Comparison of ENCODE assay signal across 8 cellular contexts in genomic region chr20:49699200-49699992, GRCh38. TPM values are rescaled to one million over a fixed set of nuclear protein-coding genes. Genes with fewer than 3 reads are reported as not detected.
DNase-seq lines count a peak whose midpoint lies in the region; ATAC-seq and TF ChIP-seq lines count a peak whose summit lies in the region.

No MANE protein-coding gene starts in this region.

- H3K4me3 Mint-ChIP-seq in CD4-positive, alpha-beta memory T cell, result peak overlapping the region; percentile 33 to 77 (median 60)

- CTCF ChIA-PET in CD4-positive, alpha-beta memory T cell (lab: Charles Lee; ENCODE audit: partially characterized antibody), result no interaction called here

- H3K27me3 ChIP-seq in CD4-positive, alpha-beta memory T cell (ENCODE audit: insufficient read depth, low read length), result no peaks in the 10 kb centered on the region
- no peaks in the 10 kb centered on the region for H3K27me3 ChIP-seq in smooth muscle cell (ENCODE audit: low read depth)

- H3K4me2 ChIP-seq in smooth muscle cell, result peak overlapping the region; percentile 67

- H3K36me3 Mint-ChIP-seq in CD4-positive, alpha-beta memory T cell, result peaks cover 0 to 4% of the 10 kb centered on the region in 2 donors

- POLR2A ChIA-PET in CD4-positive, alpha-beta memory T cell (lab: Charles Lee; ENCODE audit: partially characterized antibody), result interaction anchor here (0.9 kb wide), 1 partner anchor 113 kb away, joined by 3 read pairs; the partner anchor contains the start of gene SLC9A8

- H4K20me1 ChIP-seq in smooth muscle cell (ENCODE audit: low read depth), result peaks cover 89% of the 10 kb centered on the region

- H3K79me2 ChIP-seq in smooth muscle cell (ENCODE audit: low read depth), result peaks cover 99% of the 10 kb centered on the region

- H3K9me3 Mint-ChIP-seq in CD4-positive, alpha-beta memory T cell, result no peaks in the 10 kb centered on the region

- intact Hi-C loops in CD4-positive, alpha-beta memory T cell (cut with micrococcal nuclease), result no loop called here

- H3K27ac Mint-ChIP-seq in CD4-positive, alpha-beta memory T cell, result peak overlapping the region in 5 of 7 donors; percentile 36 to 82 (median 53)

- no peak overlapping the region for H2AFZ ChIP-seq in smooth muscle cell (ENCODE audit: low read depth)

- H3K36me3 ChIP-seq in CD4-positive, alpha-beta memory T cell (ENCODE audit: insufficient read depth, low read length), result no peaks in the 10 kb centered on the region
- H3K36me3 ChIP-seq in smooth muscle cell (ENCODE audit: low read depth), result no peaks in the 10 kb centered on the region

- no peak for TF ChIP-seq CTCF in smooth muscle cell (IDR thresholded peaks at IDR 0.05; ENCODE audit: borderline replicate concordance, insufficient read depth, poor library complexity, severe bottlenecking)

- peak overlapping the region; percentile 73 for H3K9ac ChIP-seq in smooth muscle cell (ENCODE audit: low read depth)

- no peak overlapping the region for H3K27ac ChIP-seq in CD4-positive, alpha-beta memory T cell (ENCODE audit: low read depth, low read length)
- H3K27ac ChIP-seq in smooth muscle cell (ENCODE audit: low read depth), result peak overlapping the region; percentile 89

- H3K4me1 ChIP-seq in CD4-positive, alpha-beta memory T cell (ENCODE audit: insufficient read depth, low read length), result peaks cover 33% of the 10 kb centered on the region
- peaks cover 30% of the 10 kb centered on the region for H3K4me1 ChIP-seq in smooth muscle cell (ENCODE audit: low read depth)

- no peaks in the 10 kb centered on the region for H3K27me3 Mint-ChIP-seq in CD4-positive, alpha-beta memory T cell

- ATAC-seq in GM19351 (IDR thresholded peaks at IDR 0.05; ENCODE audit: unreplicated experiment), result peak; percentile 80
- ATAC-seq in HG03558 (IDR thresholded peaks at IDR 0.05; ENCODE audit: extremely low read depth, unreplicated experiment), result peak; percentile 56
- ATAC-seq in GM19023 (IDR thresholded peaks at IDR 0.05; ENCODE audit: unreplicated experiment), result no peak

- WGBS in smooth muscle cell (ENCODE audit: low lambda C conversion rate), result 33% methylated on average over 6 of the region's 6 CpGs

- H3K9me3 ChIP-seq in CD4-positive, alpha-beta memory T cell (ENCODE audit: control insufficient read depth in 1 of 2, low read length in 2 of 2), result no peaks in the 10 kb centered on the region
- H3K9me3 ChIP-seq in smooth muscle cell (replicated peaks; ENCODE audit: low read depth), result no peaks in the 10 kb centered on the region

- no peak overlapping the region for H3K4me3 ChIP-seq in CD4-positive, alpha-beta memory T cell (ENCODE audit: low read length in 2 of 2)
- no peak overlapping the region for H3K4me3 ChIP-seq in smooth muscle cell

- peaks cover 28 to 63% (median 42%) of the 10 kb centered on the region in 4 donors for H3K4me1 Mint-ChIP-seq in CD4-positive, alpha-beta memory T cell

- H3F3A ChIP-seq in smooth muscle cell (ENCODE audit: low read depth), result no peaks in the 10 kb centered on the region

- peak in 1 of 5 donors; percentile 61 for DNase-seq in CD4-positive, alpha-beta memory T cell
- DNase-seq in amniotic epithelial cell (ENCODE audit: low read depth) (peak; percentile 90), smooth muscle cell (lab: John Stamatoyannopoulos, UW; ENCODE audit: unreplicated experiment) (no peak), middle frontal gyrus (ENCODE audit: extremely low spot score, low spot score) (no peak), DMS153 treated with DMSO at 0.1 percent for 48 hours (lab: John Stamatoyannopoulos, UW; ENCODE audit: unreplicated experiment) (no peak)

RNA-seq across cellular contexts. Expression of gene B4GALT5, which starts 14.3 kb away (rescaled TPM):
- total RNA-seq in CD4-positive, alpha-beta memory T cell, result 1 to 10 TPM; 5.5 to 6.2 TPM
- 1 to 10 TPM in 1 of 2 donors, under 1 TPM in 1; 0.43 to 2.4 TPM for polyA plus RNA-seq in CD4-positive, alpha-beta memory T cell
- total RNA-seq in smooth muscle cell, result 25.6 and 26.0 TPM in 2 replicates
- 8.2 and 12.0 TPM in 2 replicates for polyA plus RNA-seq in smooth muscle cell
